21 cellular contexts compared by ENCODE assay signal in genomic region chr10:44589181-44589884, GRCh38.
"Had no signal": no experiment of that assay in that cellular context is flagged by ENCODE, and none has a peak within 500 bp of the region (broad histone marks: within the 10 kb centered on the region; RNA-seq: fewer than 3 reads in every experiment).

No MANE protein-coding gene starts in this region.

- H3K79me2 ChIP-seq: hepatocyte had no signal

- DNase-seq: activated naive CD4-positive, alpha-beta T cell; activated naive CD8-positive, alpha-beta T cell treated with anti-CD3 and anti-CD28 coated beads for 36 hours; activated T-cell treated with anti-CD3 and anti-CD28 coated beads, Interleukin-2, amount 50 U/mL, for 24 hours; effector memory CD4-positive, alpha-beta T cell; foreskin melanocyte; glutamatergic neuron; immature natural killer cell; kidney glomerular epithelial cell; left ventricle myocardium inferior; natural killer cell; nucleus accumbens; right lobe of liver; stimulated activated CD4-positive, alpha-beta T cell treated with anti-CD3 and anti-CD28 coated beads, Interleukin-1b, Interleukin-23, amount 100 ng/mL, for 48 hours; stimulated activated naive CD8-positive, alpha-beta T cell treated with anti-CD3 and anti-CD28 coated beads, Interleukin-15, amount 100 ng/mL, for 72 hours; tibial artery had no signal

- H3K27me3 ChIP-seq: breast epithelium, hepatocyte, right lobe of liver, tibial artery had no signal

- H2AFZ ChIP-seq: hepatocyte had no signal

- H3K4me3 ChIP-seq: breast epithelium, hepatocyte, left ventricle myocardium inferior, right lobe of liver, skin epidermis, tibial artery had no signal

- H3K36me3 ChIP-seq: breast epithelium, left ventricle myocardium inferior, right lobe of liver, tibial artery had no signal

- H3K4me1 ChIP-seq: breast epithelium, left ventricle myocardium inferior, right lobe of liver, tibial artery had no signal

- H3K27ac ChIP-seq: breast epithelium, hepatocyte, left ventricle myocardium inferior, right lobe of liver, skin epidermis, tibial artery had no signal

- H3K9me3 ChIP-seq: breast epithelium, left ventricle myocardium inferior, right lobe of liver, tibial artery had no signal

- FAIRE-seq: colon had no signal

- ATAC-seq: esophagus mucosa; natural killer cell; right lobe of liver; stimulated activated effector memory CD8-positive, alpha-beta T cell treated with anti-CD3 and anti-CD28 coated beads, Interleukin-12 subunit alpha, Interleukin-12 subunit beta, amount 100 ng/mL, for 72 hours; stimulated activated naive CD8-positive, alpha-beta T cell treated with anti-CD3 and anti-CD28 coated beads, Interleukin-15, amount 100 ng/mL, for 72 hours had no signal

- H3K4me2 ChIP-seq: hepatocyte had no signal
